13 cellular contexts compared by ENCODE assay signal in genomic region chr21:45326169-45326833, GRCh38. TPM values are rescaled to one million over a fixed set of nuclear protein-coding genes. Genes with fewer than 3 reads are reported as not detected.
DNase-seq lines count a peak whose midpoint lies in the region; ATAC-seq, FAIRE-seq and TF ChIP-seq lines count a peak whose summit lies in the region.
"Had no signal": no experiment of that assay in that cellular context is flagged by ENCODE, and none has a peak within 500 bp of the region (broad histone marks: within the 10 kb centered on the region; RNA-seq: fewer than 3 reads in every experiment).

No MANE protein-coding gene starts in this region.

- no peak for ATAC-seq in thoracic aorta (ENCODE audit: insufficient number of reproducible peaks, low FRiP score, low read depth)
- ATAC-seq: activated CD8-positive, alpha-beta T cell treated with anti-CD3 and anti-CD28 coated beads, Interleukin-2, amount 10 ng/mL, durations not matched to agents 7 days and 5 days; left colon had no signal

- H3K4me3 ChIP-seq in ascending aorta (no peak overlapping the region), kidney (ENCODE audit: low read length in 2 of 2) (no peak overlapping the region), thoracic aorta (no peak overlapping the region)

- H3K27me3 ChIP-seq in ascending aorta: no peaks in the 10 kb centered on the region
- H3K27me3 ChIP-seq in thoracic aorta (replicated peaks; ENCODE audit: insufficient read depth): no peaks in the 10 kb centered on the region

- DNase-seq in DMS 273 (lab: John Stamatoyannopoulos, UW; ENCODE audit: unreplicated experiment): peak; percentile 67
- no peak for DNase-seq in DMS 273 treated with DMSO at 0.1 percent for 48 hours (lab: John Stamatoyannopoulos, UW)
- no peak for DNase-seq in ascending aorta (ENCODE audit: low spot score in 2 of 2)
- peak; percentile 66 for DNase-seq in kidney
- DNase-seq in thoracic aorta (ENCODE audit: low spot score): no peak
- DNase-seq in stimulated activated CD4-positive, alpha-beta T cell treated with anti-CD3 and anti-CD28 coated beads, Interleukin-2, amount 100 ng/mL, for 24 hours: no peak
- DNase-seq in LoVo (ENCODE audit: low spot score): no peak
- no peak for DNase-seq in SKM-1 treated with dmso at 0.1 percent for 144 hours (lab: John Stamatoyannopoulos, UW; ENCODE audit: unreplicated experiment)
- DNase-seq: activated CD8-positive, alpha-beta T cell treated with anti-CD3 and anti-CD28 coated beads, Interleukin-2, amount 10 ng/mL, durations not matched to agents 7 days and 5 days; GOT3 had no signal

- H3K27ac ChIP-seq in ascending aorta (peak overlapping the region; percentile 22 to 40), kidney (ENCODE audit: low read depth in 2 of 2, low read length in 2 of 2) (no peak overlapping the region), thoracic aorta (peak overlapping the region; percentile 20 to 27)
- H3K27ac ChIP-seq: 22Rv1 had no signal

- H3K4me1 ChIP-seq in ascending aorta (peaks cover 22 to 41% of the 10 kb centered on the region in 2 donors), kidney (ENCODE audit: control insufficient read depth in 1 of 2, insufficient read depth in 1 of 2, low read depth in 1 of 2, low read length in 2 of 2) (peaks cover 14 to 32% of the 10 kb centered on the region in 2 donors), thoracic aorta (ENCODE audit: control insufficient read depth in 1 of 2, low read depth in 2 of 2) (peaks cover 18 to 56% of the 10 kb centered on the region in 2 donors)

- H3K9ac ChIP-seq in kidney (ENCODE audit: low read length in 2 of 2): no peak overlapping the region

- TF ChIP-seq CTCF in ascending aorta (IDR thresholded peaks at IDR 0.05) (no peak), kidney (IDR thresholded peaks at IDR 0.05; ENCODE audit: borderline replicate concordance, extremely low read depth, insufficient read depth) (no peak), thoracic aorta (IDR thresholded peaks at IDR 0.05) (no peak)

- no peaks in the 10 kb centered on the region for H3K9me3 ChIP-seq in ascending aorta
- no peaks in the 10 kb centered on the region for H3K9me3 ChIP-seq in kidney (ENCODE audit: control insufficient read depth in 1 of 2, low read length in 2 of 2)
- no peaks in the 10 kb centered on the region for H3K9me3 ChIP-seq in thoracic aorta

- FAIRE-seq in kidney (lab: Jason Lieb, UNC): no peak
- FAIRE-seq: G401.6 had no signal

- intact Hi-C loops in ascending aorta (cut with DNase I) (no loop called here), kidney (cut with DNase I) (no loop called here)

- H3K36me3 ChIP-seq in ascending aorta (no peaks in the 10 kb centered on the region), kidney (ENCODE audit: control insufficient read depth in 1 of 2, insufficient read depth in 2 of 2, low read length in 2 of 2) (no peaks in the 10 kb centered on the region), thoracic aorta (no peaks in the 10 kb centered on the region)

RNA-seq across cellular contexts. Expression of gene POFUT2, which starts 38.6 kb away (rescaled TPM):
- total RNA-seq in ascending aorta: 39.4 TPM
- 30.2 TPM for total RNA-seq in kidney
- polyA plus RNA-seq in kidney (ENCODE audit: insufficient read depth, low read depth, low replicate concordance): 18.3 TPM
- 10 to 100 TPM; 70.8 to 87.3 TPM for total RNA-seq in thoracic aorta

Comparison
In these comparisons a context has a peak if more than half of its experiments do, and no peak if none do; other contexts are left out.
1. DNase-seq: peak in DMS 273 (single experiment) and kidney (single experiment); none in DMS 273 treated with DMSO at 0.1 percent for 48 hours (single experiment), ascending aorta (0 of 2), thoracic aorta (single experiment), stimulated activated CD4-positive, alpha-beta T cell treated with anti-CD3 and anti-CD28 coated beads, Interleukin-2, amount 100 ng/mL, for 24 hours (0 of 2), LoVo (single experiment) and SKM-1 treated with dmso at 0.1 percent for 144 hours (single experiment).
2. H3K27ac ChIP-seq: peak in ascending aorta (2 of 2) and thoracic aorta (2 of 2); none in kidney (0 of 2).